Comparison of ENCODE assay signal across 1 cellular context in genomic region chr22:28911777-28912669, GRCh38.
TF ChIP-seq lines count a peak whose summit lies in the region.

No MANE protein-coding gene starts in this region.

TF ChIP-seq in HepG2, 621 proteins besides CTCF, POLR2A, EP300 and RAD21 (continued from another document and continues in another):
- TF ChIP-seq GMEB1 (CRISPR knock-in tag; IDR thresholded peaks at IDR 0.05; ENCODE audit: borderline replicate concordance): no peak
- TF ChIP-seq TERF1 (CRISPR knock-in tag; IDR thresholded peaks at IDR 0.05): no peak
- no peak; a peak in 1 of 4 replicates for TF ChIP-seq HMGXB4 (CRISPR knock-in tag; IDR thresholded peaks at IDR 0.05; ENCODE audit: borderline replicate concordance in 1 of 2, low read depth in 1 of 2)
- TF ChIP-seq GRHL1 (CRISPR knock-in tag; conservative IDR thresholded peaks at IDR 0.05): no peak
- no peak for TF ChIP-seq KAT7 (CRISPR knock-in tag; IDR thresholded peaks at IDR 0.05; ENCODE audit: borderline replicate concordance)
- TF ChIP-seq NFYB (CRISPR knock-in tag; IDR thresholded peaks at IDR 0.05): no peak
- no peak for TF ChIP-seq ZBTB4 (CRISPR knock-in tag; IDR thresholded peaks at IDR 0.05; ENCODE audit: borderline replicate concordance)
- TF ChIP-seq NBN (conservative IDR thresholded peaks at IDR 0.05): no peak
- TF ChIP-seq ZNF720 (CRISPR knock-in tag; IDR thresholded peaks at IDR 0.05): no peak
- TF ChIP-seq PCBP2 (optimal IDR thresholded peaks at IDR 0.05; ENCODE audit: low read depth, low read length, poor library complexity, severe bottlenecking): no peak
- no peak for TF ChIP-seq ZNF383 (CRISPR knock-in tag; IDR thresholded peaks at IDR 0.05; ENCODE audit: borderline replicate concordance)
- no peak for TF ChIP-seq ATM (IDR thresholded peaks at IDR 0.05; ENCODE audit: borderline replicate concordance)
- TF ChIP-seq ZNF543 (CRISPR knock-in tag; IDR thresholded peaks at IDR 0.05): 0 out of 2 replicates have a peak, but pooled peaks have one; percentile 25
- TF ChIP-seq FOXA1 (IDR thresholded peaks at IDR 0.05): no peak
- TF ChIP-seq FOXA1 (CRISPR knock-in tag; IDR thresholded peaks at IDR 0.05): peak; percentile 63
- TF ChIP-seq RFX1 (IDR thresholded peaks at IDR 0.05): no peak
- no peak for TF ChIP-seq ZZZ3 (CRISPR knock-in tag; IDR thresholded peaks at IDR 0.05; ENCODE audit: borderline replicate concordance)
- peak; percentile 87 for TF ChIP-seq FOXP4 (CRISPR knock-in tag; IDR thresholded peaks at IDR 0.05)
- TF ChIP-seq MIXL1 (CRISPR knock-in tag; IDR thresholded peaks at IDR 0.05): 0 out of 2 replicates have a peak, but pooled peaks have one; percentile 36
- no peak for TF ChIP-seq ZNF101 (CRISPR knock-in tag; IDR thresholded peaks at IDR 0.05; ENCODE audit: borderline replicate concordance, low read depth)
- TF ChIP-seq ZNF296 (CRISPR knock-in tag; conservative IDR thresholded peaks at IDR 0.05): no peak
- TF ChIP-seq ZNF280B (CRISPR knock-in tag; IDR thresholded peaks at IDR 0.05; ENCODE audit: borderline replicate concordance): no peak
- no peak for TF ChIP-seq ZNF83 (CRISPR knock-in tag; IDR thresholded peaks at IDR 0.05; ENCODE audit: borderline replicate concordance)
- TF ChIP-seq RBM22 (optimal IDR thresholded peaks at IDR 0.05; ENCODE audit: low read length): peak; percentile 85
- TF ChIP-seq ZNF724P (CRISPR knock-in tag; IDR thresholded peaks at IDR 0.05; ENCODE audit: borderline replicate concordance): no peak
- no peak for TF ChIP-seq DMAP1 (CRISPR knock-in tag; IDR thresholded peaks at IDR 0.05)
- TF ChIP-seq ZXDC (CRISPR knock-in tag; IDR thresholded peaks at IDR 0.05): no peak
- TF ChIP-seq NFAT5 (CRISPR knock-in tag; IDR thresholded peaks at IDR 0.05): no peak
- no peak for TF ChIP-seq SRSF1 (optimal IDR thresholded peaks at IDR 0.05; ENCODE audit: low read depth, low read length)
- no peak; the same call in 1 of the 2 replicates for TF ChIP-seq ZNF263 (CRISPR knock-in tag; IDR thresholded peaks at IDR 0.05)
- TF ChIP-seq ZNF691 (CRISPR knock-in tag; IDR thresholded peaks at IDR 0.05; ENCODE audit: borderline replicate concordance, low read depth): no peak
- no peak for TF ChIP-seq NFATC3 (CRISPR knock-in tag; IDR thresholded peaks at IDR 0.05)
- no peak for TF ChIP-seq BATF2 (CRISPR knock-in tag; IDR thresholded peaks at IDR 0.05)
